Comparison of ENCODE assay signal across 1 cellular context in the genomic region with DNA sequence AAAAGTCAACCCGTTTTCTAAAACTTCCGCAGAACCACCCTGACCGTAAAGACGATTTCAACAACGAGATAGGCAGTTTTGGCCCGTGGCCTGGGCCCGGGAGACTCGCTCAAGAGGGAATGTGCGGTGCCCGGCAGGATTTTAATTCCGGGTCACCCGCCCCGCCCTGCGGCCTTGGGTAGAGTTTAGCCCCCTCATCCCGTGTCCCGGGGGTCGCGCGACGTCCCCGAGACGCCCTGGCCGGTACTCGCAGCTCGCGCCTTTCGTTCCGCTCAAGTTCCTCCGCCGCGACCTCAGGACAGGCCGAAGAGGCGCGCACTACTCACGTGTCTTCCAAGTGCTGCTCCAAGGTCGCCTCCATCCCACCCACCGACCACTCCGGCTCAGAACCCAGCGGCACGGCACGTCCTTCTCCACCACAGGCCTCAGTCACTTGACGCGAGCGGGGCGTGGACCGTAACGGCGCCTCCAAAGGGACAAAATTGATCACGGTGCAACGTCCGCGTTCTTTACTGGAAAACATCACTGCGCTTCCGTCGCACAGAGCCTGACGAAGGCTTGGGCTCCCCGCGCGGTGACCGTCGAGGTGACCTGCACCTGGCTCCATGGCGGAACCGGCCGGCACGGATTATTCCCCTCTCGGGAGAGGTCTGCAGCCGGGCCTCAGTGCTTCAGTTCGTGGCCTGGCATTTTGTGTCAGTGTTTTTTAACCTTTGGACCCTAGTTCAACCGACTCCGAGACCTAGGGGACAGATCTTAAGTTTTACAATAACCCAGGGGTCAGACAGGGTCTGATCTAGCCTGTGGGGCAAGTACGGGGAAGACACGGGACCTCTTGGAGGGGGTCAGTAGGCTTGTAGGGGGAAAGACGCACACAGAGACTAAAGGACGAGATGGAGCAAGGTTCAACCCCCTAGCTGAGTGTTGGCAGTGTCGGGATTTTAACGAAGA.
TF ChIP-seq lines count a peak whose summit lies in the region.

A gene (minus strand): TSS at position 435 of the 951 bp plus-strand sequence. CDS start 74 bp downstream, at position 361.

TF ChIP-seq in HepG2, 621 proteins besides CTCF, POLR2A, EP300 and RAD21 (continued from another document and continues in another):
- TF ChIP-seq PAX8 (CRISPR knock-in tag; IDR thresholded peaks at IDR 0.05; ENCODE audit: borderline replicate concordance) (peak; percentile 85; the same call in 1 of the 2 replicates), CBX5 (CRISPR knock-in tag; IDR thresholded peaks at IDR 0.05; ENCODE audit: borderline replicate concordance) (peak; percentile 81; the same call in 1 of the 2 replicates), SRSF1 (optimal IDR thresholded peaks at IDR 0.05; ENCODE audit: low read depth, low read length) (peak; percentile 27), PTBP1 (IDR thresholded peaks at IDR 0.05; ENCODE audit: low read depth, low read length, poor library complexity, severe bottlenecking) (no peak), SIX4 (CRISPR knock-in tag; IDR thresholded peaks at IDR 0.05) (peak; percentile 39; the same call in 1 of the 2 replicates), KDM5B (CRISPR knock-in tag; IDR thresholded peaks at IDR 0.05; ENCODE audit: borderline replicate concordance) (peak; percentile 88; the same call in 1 of the 2 replicates), LCORL (IDR thresholded peaks at IDR 0.05) (no peak), LCORL (CRISPR knock-in tag; IDR thresholded peaks at IDR 0.05) (peak; percentile 85), ZNF296 (CRISPR knock-in tag; conservative IDR thresholded peaks at IDR 0.05) (peak; percentile 35; the same call in 1 of the 2 replicates), NFIC (IDR thresholded peaks at IDR 0.05; ENCODE audit: low read length) (peak; percentile 38; the same call in 1 of the 2 replicates), ZNF468 (CRISPR knock-in tag; IDR thresholded peaks at IDR 0.05) (no peak; the same call in none of the 2 replicates), ZNF781 (CRISPR knock-in tag; IDR thresholded peaks at IDR 0.05; ENCODE audit: borderline replicate concordance, not compliant biosample characterization) (peak; percentile 88), JUNB (CRISPR knock-in tag; IDR thresholded peaks at IDR 0.05; ENCODE audit: borderline replicate concordance) (peak; percentile 67; the same call in 1 of the 2 replicates), ZBTB38 (CRISPR knock-in tag; IDR thresholded peaks at IDR 0.05) (peak; percentile 94), CHCHD3 (CRISPR knock-in tag; IDR thresholded peaks at IDR 0.05) (no peak), MTF1 (CRISPR knock-in tag; IDR thresholded peaks at IDR 0.05) (0 out of 2 replicates have a peak, but pooled peaks have one; percentile 43), ZNF12 (CRISPR knock-in tag; IDR thresholded peaks at IDR 0.05) (0 out of 2 replicates have a peak, but pooled peaks have one; percentile 63), ZNF484 (CRISPR knock-in tag; IDR thresholded peaks at IDR 0.05; ENCODE audit: borderline replicate concordance, low read depth) (no peak), SETDB1 (CRISPR knock-in tag; IDR thresholded peaks at IDR 0.05; ENCODE audit: borderline replicate concordance) (no peak), FOXA1 (IDR thresholded peaks at IDR 0.05) (no peak), FOXA1 (CRISPR knock-in tag; IDR thresholded peaks at IDR 0.05) (peak; percentile 55), FOXC1 (CRISPR knock-in tag; IDR thresholded peaks at IDR 0.05; ENCODE audit: borderline replicate concordance) (peak; percentile 87), TCF7L2 (IDR thresholded peaks at IDR 0.05; ENCODE audit: low read depth, low read length) (no peak), ZNF607 (CRISPR knock-in tag; IDR thresholded peaks at IDR 0.05; ENCODE audit: borderline replicate concordance) (peak; percentile 86; the same call in 1 of the 2 replicates), RORA (CRISPR knock-in tag; IDR thresholded peaks at IDR 0.05) (no peak)
- TF ChIP-seq, protein P1, sequence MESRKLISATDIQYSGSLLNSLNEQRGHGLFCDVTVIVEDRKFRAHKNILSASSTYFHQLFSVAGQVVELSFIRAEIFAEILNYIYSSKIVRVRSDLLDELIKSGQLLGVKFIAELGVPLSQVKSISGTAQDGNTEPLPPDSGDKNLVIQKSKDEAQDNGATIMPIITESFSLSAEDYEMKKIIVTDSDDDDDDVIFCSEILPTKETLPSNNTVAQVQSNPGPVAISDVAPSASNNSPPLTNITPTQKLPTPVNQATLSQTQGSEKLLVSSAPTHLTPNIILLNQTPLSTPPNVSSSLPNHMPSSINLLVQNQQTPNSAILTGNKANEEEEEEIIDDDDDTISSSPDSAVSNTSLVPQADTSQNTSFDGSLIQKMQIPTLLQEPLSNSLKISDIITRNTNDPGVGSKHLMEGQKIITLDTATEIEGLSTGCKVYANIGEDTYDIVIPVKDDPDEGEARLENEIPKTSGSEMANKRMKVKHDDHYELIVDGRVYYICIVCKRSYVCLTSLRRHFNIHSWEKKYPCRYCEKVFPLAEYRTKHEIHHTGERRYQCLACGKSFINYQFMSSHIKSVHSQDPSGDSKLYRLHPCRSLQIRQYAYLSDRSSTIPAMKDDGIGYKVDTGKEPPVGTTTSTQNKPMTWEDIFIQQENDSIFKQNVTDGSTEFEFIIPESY (CRISPR knock-in tag; IDR thresholded peaks at IDR 0.05) = no peak; the same call in 1 of the 2 replicates
- TF ChIP-seq, protein P2, sequence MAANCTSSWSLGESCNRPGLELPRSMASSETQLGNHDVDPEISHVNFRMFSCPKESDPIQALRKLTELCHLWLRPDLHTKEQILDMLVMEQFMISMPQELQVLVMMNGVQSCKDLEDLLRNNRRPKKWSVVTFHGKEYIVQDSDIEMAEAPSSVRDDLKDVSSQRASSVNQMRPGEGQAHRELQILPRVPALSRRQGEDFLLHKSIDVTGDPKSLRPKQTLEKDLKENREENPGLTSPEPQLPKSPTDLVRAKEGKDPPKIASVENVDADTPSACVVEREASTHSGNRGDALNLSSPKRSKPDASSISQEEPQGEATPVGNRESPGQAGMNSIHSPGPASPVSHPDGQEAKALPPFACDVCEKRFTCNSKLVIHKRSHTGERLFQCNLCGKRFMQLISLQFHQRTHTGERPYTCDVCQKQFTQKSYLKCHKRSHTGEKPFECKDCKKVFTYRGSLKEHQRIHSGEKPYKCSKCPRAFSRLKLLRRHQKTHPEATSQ (CRISPR knock-in tag; IDR thresholded peaks at IDR 0.05; ENCODE audit: borderline replicate concordance) = 0 out of 2 replicates have a peak, but pooled peaks have one; percentile 18
- TF ChIP-seq, protein P3, sequence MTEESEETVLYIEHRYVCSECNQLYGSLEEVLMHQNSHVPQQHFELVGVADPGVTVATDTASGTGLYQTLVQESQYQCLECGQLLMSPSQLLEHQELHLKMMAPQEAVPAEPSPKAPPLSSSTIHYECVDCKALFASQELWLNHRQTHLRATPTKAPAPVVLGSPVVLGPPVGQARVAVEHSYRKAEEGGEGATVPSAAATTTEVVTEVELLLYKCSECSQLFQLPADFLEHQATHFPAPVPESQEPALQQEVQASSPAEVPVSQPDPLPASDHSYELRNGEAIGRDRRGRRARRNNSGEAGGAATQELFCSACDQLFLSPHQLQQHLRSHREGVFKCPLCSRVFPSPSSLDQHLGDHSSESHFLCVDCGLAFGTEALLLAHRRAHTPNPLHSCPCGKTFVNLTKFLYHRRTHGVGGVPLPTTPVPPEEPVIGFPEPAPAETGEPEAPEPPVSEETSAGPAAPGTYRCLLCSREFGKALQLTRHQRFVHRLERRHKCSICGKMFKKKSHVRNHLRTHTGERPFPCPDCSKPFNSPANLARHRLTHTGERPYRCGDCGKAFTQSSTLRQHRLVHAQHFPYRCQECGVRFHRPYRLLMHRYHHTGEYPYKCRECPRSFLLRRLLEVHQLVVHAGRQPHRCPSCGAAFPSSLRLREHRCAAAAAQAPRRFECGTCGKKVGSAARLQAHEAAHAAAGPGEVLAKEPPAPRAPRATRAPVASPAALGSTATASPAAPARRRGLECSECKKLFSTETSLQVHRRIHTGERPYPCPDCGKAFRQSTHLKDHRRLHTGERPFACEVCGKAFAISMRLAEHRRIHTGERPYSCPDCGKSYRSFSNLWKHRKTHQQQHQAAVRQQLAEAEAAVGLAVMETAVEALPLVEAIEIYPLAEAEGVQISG (CRISPR knock-in tag; IDR thresholded peaks at IDR 0.05) = peak; percentile 95
- TF ChIP-seq, protein P4, sequence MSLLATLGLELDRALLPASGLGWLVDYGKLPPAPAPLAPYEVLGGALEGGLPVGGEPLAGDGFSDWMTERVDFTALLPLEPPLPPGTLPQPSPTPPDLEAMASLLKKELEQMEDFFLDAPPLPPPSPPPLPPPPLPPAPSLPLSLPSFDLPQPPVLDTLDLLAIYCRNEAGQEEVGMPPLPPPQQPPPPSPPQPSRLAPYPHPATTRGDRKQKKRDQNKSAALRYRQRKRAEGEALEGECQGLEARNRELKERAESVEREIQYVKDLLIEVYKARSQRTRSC (CRISPR knock-in tag; IDR thresholded peaks at IDR 0.05; ENCODE audit: low read depth) = peak; percentile 85
- TF ChIP-seq, protein P5, sequence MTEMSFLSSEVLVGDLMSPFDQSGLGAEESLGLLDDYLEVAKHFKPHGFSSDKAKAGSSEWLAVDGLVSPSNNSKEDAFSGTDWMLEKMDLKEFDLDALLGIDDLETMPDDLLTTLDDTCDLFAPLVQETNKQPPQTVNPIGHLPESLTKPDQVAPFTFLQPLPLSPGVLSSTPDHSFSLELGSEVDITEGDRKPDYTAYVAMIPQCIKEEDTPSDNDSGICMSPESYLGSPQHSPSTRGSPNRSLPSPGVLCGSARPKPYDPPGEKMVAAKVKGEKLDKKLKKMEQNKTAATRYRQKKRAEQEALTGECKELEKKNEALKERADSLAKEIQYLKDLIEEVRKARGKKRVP (CRISPR knock-in tag; IDR thresholded peaks at IDR 0.05) = peak in 1 of 2 experiments; percentile 70; a peak in 2 of 4 replicates
- TF ChIP-seq, protein P6, sequence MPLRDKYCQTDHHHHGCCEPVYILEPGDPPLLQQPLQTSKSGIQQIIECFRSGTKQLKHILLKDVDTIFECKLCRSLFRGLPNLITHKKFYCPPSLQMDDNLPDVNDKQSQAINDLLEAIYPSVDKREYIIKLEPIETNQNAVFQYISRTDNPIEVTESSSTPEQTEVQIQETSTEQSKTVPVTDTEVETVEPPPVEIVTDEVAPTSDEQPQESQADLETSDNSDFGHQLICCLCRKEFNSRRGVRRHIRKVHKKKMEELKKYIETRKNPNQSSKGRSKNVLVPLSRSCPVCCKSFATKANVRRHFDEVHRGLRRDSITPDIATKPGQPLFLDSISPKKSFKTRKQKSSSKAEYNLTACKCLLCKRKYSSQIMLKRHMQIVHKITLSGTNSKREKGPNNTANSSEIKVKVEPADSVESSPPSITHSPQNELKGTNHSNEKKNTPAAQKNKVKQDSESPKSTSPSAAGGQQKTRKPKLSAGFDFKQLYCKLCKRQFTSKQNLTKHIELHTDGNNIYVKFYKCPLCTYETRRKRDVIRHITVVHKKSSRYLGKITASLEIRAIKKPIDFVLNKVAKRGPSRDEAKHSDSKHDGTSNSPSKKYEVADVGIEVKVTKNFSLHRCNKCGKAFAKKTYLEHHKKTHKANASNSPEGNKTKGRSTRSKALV (CRISPR knock-in tag; IDR thresholded peaks at IDR 0.05) = peak; percentile 64; the same call in 1 of the 2 replicates
- TF ChIP-seq, protein P7, sequence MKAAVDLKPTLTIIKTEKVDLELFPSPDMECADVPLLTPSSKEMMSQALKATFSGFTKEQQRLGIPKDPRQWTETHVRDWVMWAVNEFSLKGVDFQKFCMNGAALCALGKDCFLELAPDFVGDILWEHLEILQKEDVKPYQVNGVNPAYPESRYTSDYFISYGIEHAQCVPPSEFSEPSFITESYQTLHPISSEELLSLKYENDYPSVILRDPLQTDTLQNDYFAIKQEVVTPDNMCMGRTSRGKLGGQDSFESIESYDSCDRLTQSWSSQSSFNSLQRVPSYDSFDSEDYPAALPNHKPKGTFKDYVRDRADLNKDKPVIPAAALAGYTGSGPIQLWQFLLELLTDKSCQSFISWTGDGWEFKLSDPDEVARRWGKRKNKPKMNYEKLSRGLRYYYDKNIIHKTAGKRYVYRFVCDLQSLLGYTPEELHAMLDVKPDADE (CRISPR knock-in tag; IDR thresholded peaks at IDR 0.05) = peak; percentile 86; the same call in 1 of the 2 replicates
- TF ChIP-seq, protein P8, sequence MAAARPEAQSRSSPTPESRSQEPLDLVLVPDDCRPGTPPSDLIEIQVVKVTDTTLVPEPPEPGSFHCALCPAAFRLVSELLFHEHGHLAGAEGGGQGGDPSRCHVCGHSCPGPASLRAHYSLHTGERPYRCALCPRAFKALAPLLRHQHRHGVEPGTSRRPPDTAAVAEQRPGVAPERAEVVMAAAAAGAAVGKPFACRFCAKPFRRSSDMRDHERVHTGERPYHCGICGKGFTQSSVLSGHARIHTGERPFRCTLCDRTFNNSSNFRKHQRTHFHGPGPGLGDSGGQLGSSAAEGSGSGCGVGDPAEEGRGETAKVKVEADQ (CRISPR knock-in tag; IDR thresholded peaks at IDR 0.05; ENCODE audit: borderline replicate concordance) = peak; percentile 80; the same call in 1 of the 2 replicates
- TF ChIP-seq, protein P9, sequence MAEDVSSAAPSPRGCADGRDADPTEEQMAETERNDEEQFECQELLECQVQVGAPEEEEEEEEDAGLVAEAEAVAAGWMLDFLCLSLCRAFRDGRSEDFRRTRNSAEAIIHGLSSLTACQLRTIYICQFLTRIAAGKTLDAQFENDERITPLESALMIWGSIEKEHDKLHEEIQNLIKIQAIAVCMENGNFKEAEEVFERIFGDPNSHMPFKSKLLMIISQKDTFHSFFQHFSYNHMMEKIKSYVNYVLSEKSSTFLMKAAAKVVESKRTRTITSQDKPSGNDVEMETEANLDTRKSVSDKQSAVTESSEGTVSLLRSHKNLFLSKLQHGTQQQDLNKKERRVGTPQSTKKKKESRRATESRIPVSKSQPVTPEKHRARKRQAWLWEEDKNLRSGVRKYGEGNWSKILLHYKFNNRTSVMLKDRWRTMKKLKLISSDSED (CRISPR knock-in tag; IDR thresholded peaks at IDR 0.05) = no peak; the same call in 1 of the 2 replicates
